28 cellular contexts compared by ENCODE assay signal in the genomic region with DNA sequence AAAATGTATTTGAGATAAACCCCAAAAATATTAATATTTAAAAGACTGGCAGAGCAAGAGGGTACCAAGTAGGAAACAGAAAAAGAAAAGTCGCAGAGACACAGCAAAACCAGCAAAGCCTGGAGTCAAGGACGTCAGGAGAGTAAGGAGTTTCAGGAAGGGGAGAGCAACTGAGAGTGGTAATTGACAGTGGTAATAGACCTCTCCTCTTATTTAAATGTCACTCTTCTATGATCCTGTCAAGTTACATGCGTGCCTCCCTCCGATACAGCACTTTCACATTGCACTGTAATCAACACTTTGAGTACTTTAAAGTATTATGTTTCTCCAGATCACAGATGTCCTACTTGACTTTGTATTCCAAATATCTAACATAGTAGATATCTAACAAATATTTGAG.
"Had no signal": no experiment of that assay in that cellular context is flagged by ENCODE, and none has a peak within 500 bp of the region (broad histone marks: within the 10 kb centered on the region; RNA-seq: fewer than 3 reads in every experiment).

No MANE protein-coding gene starts in this region.

- H3K4me1 ChIP-seq: colonic mucosa, esophagus muscularis mucosa, esophagus squamous epithelium, gastrocnemius medialis, gastroesophageal sphincter, heart left ventricle, heart right ventricle had no signal

- FAIRE-seq: colon, endometrium, endothelial cell of umbilical vein, frontal cortex had no signal

- H3K27ac ChIP-seq: colonic mucosa, coronary artery, dorsolateral prefrontal cortex, epithelial cell of prostate, esophagus muscularis mucosa, esophagus squamous epithelium, foreskin keratinocyte, gastrocnemius medialis, gastroesophageal sphincter, heart left ventricle, heart right ventricle had no signal

- H3K4me3 ChIP-seq: colonic mucosa, coronary artery, dorsolateral prefrontal cortex, esophagus muscularis mucosa, esophagus squamous epithelium, gastrocnemius medialis, gastroesophageal sphincter, heart left ventricle, heart right ventricle had no signal

- H3K27me3 ChIP-seq: colonic mucosa, dorsolateral prefrontal cortex, esophagus muscularis mucosa, foreskin keratinocyte, gastrocnemius medialis, gastroesophageal sphincter, heart left ventricle, heart right ventricle had no signal

- H3K36me3 ChIP-seq: colonic mucosa, esophagus muscularis mucosa, esophagus squamous epithelium, gastrocnemius medialis, gastroesophageal sphincter, heart left ventricle, heart right ventricle had no signal

- ATAC-seq: effector memory CD8-positive, alpha-beta T cell; esophagus mucosa; foreskin keratinocyte; gastrocnemius medialis; gastroesophageal sphincter; heart left ventricle; heart right ventricle had no signal

- DNase-seq: colonic mucosa; cortex of kidney; dermis blood vessel endothelial cell; dorsolateral prefrontal cortex; effector CD4-positive, alpha-beta T cell; effector CD8-positive, alpha-beta T cell; effector memory CD4-positive, alpha-beta T cell; effector memory CD8-positive, alpha-beta T cell; endodermal cell; erythroblast; esophagus squamous epithelium; foreskin fibroblast; foreskin keratinocyte; foreskin melanocyte; gastrocnemius medialis; glutamatergic neuron; head of caudate nucleus; heart left ventricle; heart right ventricle had no signal

- H3K9me3 ChIP-seq: colonic mucosa, esophagus muscularis mucosa, esophagus squamous epithelium, gastrocnemius medialis, gastroesophageal sphincter, heart left ventricle, heart right ventricle had no signal
